23 cellular contexts compared by ENCODE assay signal in the genomic region with DNA sequence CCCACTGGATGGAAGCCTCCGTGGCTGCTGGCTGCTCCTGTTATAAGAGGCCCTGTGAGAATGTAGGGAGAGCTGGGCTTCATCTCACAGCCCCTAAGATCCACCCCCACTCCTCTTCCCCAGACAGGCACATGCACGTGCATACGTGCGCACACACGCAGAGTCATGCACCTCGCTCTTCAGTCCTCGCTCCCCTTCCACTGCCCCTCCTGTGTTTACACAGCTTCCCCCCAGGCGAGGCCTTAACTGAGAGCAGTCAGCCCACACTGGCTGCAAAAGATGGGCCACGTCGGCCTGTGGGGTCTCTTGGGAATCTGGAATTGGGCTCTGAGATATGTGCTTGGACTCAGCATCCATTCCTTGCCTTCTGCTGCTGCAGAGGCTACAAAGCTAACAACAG. TPM values are rescaled to one million over a fixed set of nuclear protein-coding genes. Genes with fewer than 3 reads are reported as not detected.
DNase-seq lines count a peak whose midpoint lies in the region; ATAC-seq and TF ChIP-seq lines count a peak whose summit lies in the region.
"Had no signal": no experiment of that assay in that cellular context is flagged by ENCODE, and none has a peak within 500 bp of the region (broad histone marks: within the 10 kb centered on the region; RNA-seq: fewer than 3 reads in every experiment).

No MANE protein-coding gene starts in this region.

- no peak for TF ChIP-seq POLR2A in uterus (IDR thresholded peaks at IDR 0.05)

- DNase-seq in activated naive CD4-positive, alpha-beta T cell treated with anti-CD3 and anti-CD28 coated beads, Interleukin-2, amount 50 U/mL, for 72 hours (ENCODE audit: low spot score in 2 of 2) = no peak
- DNase-seq in activated naive CD4-positive, alpha-beta T cell (lab: John Stamatoyannopoulos, UW) = no peak
- DNase-seq in SJCRH30 = no peak
- DNase-seq in hepatocyte (ENCODE audit: low spot score) = no peak
- DNase-seq in uterus = no peak
- DNase-seq in iPS-NIHi7 (ENCODE audit: extremely low spot score) = no peak
- no peak for DNase-seq in HUDEP-2 (lab: John Stamatoyannopoulos, UW; ENCODE audit: unreplicated experiment in 76 of 76)
- DNase-seq in activated CD4-positive, alpha-beta T cell treated with anti-CD3 and anti-CD28 coated beads for 4 hours = no peak
- DNase-seq: activated CD4-positive, CD25-positive, alpha-beta regulatory T cell; activated effector memory CD4-positive, alpha-beta T cell treated with anti-CD3 and anti-CD28 coated beads, Interleukin-2, amount 50 U/mL, for 16 hours; amniotic stem cell; CD8-positive, alpha-beta T cell; cerebellar nuclear complex; effector CD8-positive, alpha-beta T cell; heart right ventricle; MM.1S; NCI-H1930; thyroid gland had no signal

- H4K20me1 ChIP-seq in hepatocyte (ENCODE audit: insufficient read depth, poor library complexity, severe bottlenecking) = no peaks in the 10 kb centered on the region

- H3K36me3 Mint-ChIP-seq in activated naive CD4-positive, alpha-beta T cell treated with anti-CD3 and anti-CD28 coated beads, Interleukin-2, amount 50 U/mL, for 72 hours = no peaks in the 10 kb centered on the region
- H3K36me3 Mint-ChIP-seq: CD8-positive, alpha-beta T cell; memory B cell; stimulated activated memory B cell treated with anti-CD40 and anti-IgM and Interleukin-4, amounts not matched to agents 10 μg/mL and 1 μg/mL and 100 μg/mL, for 72 hours had no signal

- H3K4me1 ChIP-seq in SJCRH30 = peaks cover 35% of the 10 kb centered on the region
- H3K4me1 ChIP-seq in hepatocyte (ENCODE audit: insufficient read depth) = peaks cover 28% of the 10 kb centered on the region
- peaks cover 0 to 6% of the 10 kb centered on the region in 2 donors for H3K4me1 ChIP-seq in uterus

- TF ChIP-seq CTCF in hepatocyte (IDR thresholded peaks at IDR 0.05; ENCODE audit: poor library complexity) (no peak), uterus (IDR thresholded peaks at IDR 0.05) (no peak)

- peak overlapping the region; percentile 36 to 44 for H3K27ac Mint-ChIP-seq in activated naive CD4-positive, alpha-beta T cell treated with anti-CD3 and anti-CD28 coated beads, Interleukin-2, amount 50 U/mL, for 72 hours
- H3K27ac Mint-ChIP-seq: CD8-positive, alpha-beta T cell; memory B cell; T-helper 2 cell treated with Interferon-gamma antibody and Interleukin-4, amounts not matched to agents 5 μg/mL and 100 μg/mL, for 36 hours had no signal

- H3K27me3 ChIP-seq in SJCRH30 = no peaks in the 10 kb centered on the region
- no peaks in the 10 kb centered on the region for H3K27me3 ChIP-seq in hepatocyte
- no peaks in the 10 kb centered on the region for H3K27me3 ChIP-seq in uterus
- H3K27me3 ChIP-seq: right atrium auricular region, thyroid gland had no signal

- intact Hi-C loops in uterus (cut with DNase I; ENCODE audit: low total_unique reads) = no loop called here

- no peaks in the 10 kb centered on the region for H3K9me3 ChIP-seq in SJCRH30 (replicated peaks)
- no peaks in the 10 kb centered on the region for H3K9me3 ChIP-seq in hepatocyte (ENCODE audit: low read depth)
- H3K9me3 ChIP-seq in uterus = no peaks in the 10 kb centered on the region
- H3K9me3 ChIP-seq: thyroid gland had no signal

- peak overlapping the region; percentile 90 for H3K27ac ChIP-seq in SJCRH30
- peak overlapping the region; percentile 39 for H3K27ac ChIP-seq in hepatocyte
- H3K27ac ChIP-seq in uterus = peak overlapping the region; percentile 2 to 14
- H3K27ac ChIP-seq: right atrium auricular region, thyroid gland had no signal

- H3K9me2 ChIP-seq in hepatocyte (replicated peaks; ENCODE audit: insufficient read depth) = no peaks in the 10 kb centered on the region

- peaks cover 0 to 6% of the 10 kb centered on the region in 2 donors for H3K9me3 Mint-ChIP-seq in activated naive CD4-positive, alpha-beta T cell treated with anti-CD3 and anti-CD28 coated beads, Interleukin-2, amount 50 U/mL, for 72 hours
- H3K9me3 Mint-ChIP-seq: CD8-positive, alpha-beta T cell; stimulated activated memory B cell treated with anti-CD40 and anti-IgM and Interleukin-4, amounts not matched to agents 10 μg/mL and 1 μg/mL and 100 μg/mL, for 72 hours had no signal

- WGBS in hepatocyte (ENCODE audit: low lambda C conversion rate, missing lambda C conversion rate) = 76% methylated on average over 10 of the region's 10 CpGs

- H3K36me3 ChIP-seq in SJCRH30 (no peaks in the 10 kb centered on the region), hepatocyte (replicated peaks; ENCODE audit: insufficient read depth, low read depth) (no peaks in the 10 kb centered on the region), uterus (no peaks in the 10 kb centered on the region)
- H3K36me3 ChIP-seq: heart right ventricle, right atrium auricular region, thyroid gland had no signal

- ATAC-seq in activated naive CD4-positive, alpha-beta T cell treated with anti-CD3 and anti-CD28 coated beads, Interleukin-2, amount 50 U/mL, for 72 hours = no peak
- ATAC-seq: CD8-positive, alpha-beta T cell; heart right ventricle; stimulated activated memory B cell treated with anti-CD40 and anti-IgM and Interleukin-4, amounts not matched to agents 10 μg/mL and 1 μg/mL and 100 μg/mL, for 72 hours had no signal

- H3K4me3 ChIP-seq in SJCRH30 (no peak overlapping the region), hepatocyte (no peak overlapping the region), uterus (no peak overlapping the region)
- H3K4me3 ChIP-seq: heart right ventricle, right atrium auricular region, thyroid gland had no signal

- H2AFZ ChIP-seq in hepatocyte = no peak overlapping the region

- no peaks in the 10 kb centered on the region for H3K79me2 ChIP-seq in hepatocyte

- H3K4me2 ChIP-seq in hepatocyte = no peak overlapping the region

RNA-seq across cellular contexts. Expression of gene MLN, which starts 35.2 kb away (rescaled TPM):
- not detected for total RNA-seq in activated naive CD4-positive, alpha-beta T cell treated with anti-CD3 and anti-CD28 coated beads, Interleukin-2, amount 50 U/mL, for 72 hours
- not detected in 2 replicates for total RNA-seq in SJCRH30 (2014; rRNA removed; shearing (Covaris generic))
- total RNA-seq in hepatocyte = 2.3 and 6.7 TPM in 2 replicates
- 0.86 and 1.1 TPM in 2 replicates for polyA plus RNA-seq in hepatocyte
- not detected for total RNA-seq in uterus
- total RNA-seq: CD8-positive, alpha-beta T cell; heart right ventricle; NCI-H460; right atrium auricular region; thyroid gland had no signal
- polyA plus RNA-seq: heart right ventricle had no signal

RNA-seq across cellular contexts. Expression of gene LEMD2, which starts 50.0 kb away (rescaled TPM):
- total RNA-seq in activated naive CD4-positive, alpha-beta T cell treated with anti-CD3 and anti-CD28 coated beads, Interleukin-2, amount 50 U/mL, for 72 hours = 10 to 100 TPM; 54.4 to 80.5 TPM
- 43.9 and 50.1 TPM in 2 replicates for total RNA-seq in SJCRH30 (2014; rRNA removed; shearing (Covaris generic))
- total RNA-seq in hepatocyte (38.1 and 41.5 TPM in 2 replicates), uterus (10 to 100 TPM; 31.0 to 83.3 (median 37.6) TPM)
- 66.3 and 68.2 TPM in 2 replicates for polyA plus RNA-seq in hepatocyte

Comparison
In these comparisons a context has a peak if more than half of its experiments do, and no peak if none do; other contexts are left out.
1. H3K27ac ChIP-seq: peak in every context shown above with its lines; median percentile 90 in SJCRH30; 39 in hepatocyte; 8 in uterus.